In the genomic region with DNA sequence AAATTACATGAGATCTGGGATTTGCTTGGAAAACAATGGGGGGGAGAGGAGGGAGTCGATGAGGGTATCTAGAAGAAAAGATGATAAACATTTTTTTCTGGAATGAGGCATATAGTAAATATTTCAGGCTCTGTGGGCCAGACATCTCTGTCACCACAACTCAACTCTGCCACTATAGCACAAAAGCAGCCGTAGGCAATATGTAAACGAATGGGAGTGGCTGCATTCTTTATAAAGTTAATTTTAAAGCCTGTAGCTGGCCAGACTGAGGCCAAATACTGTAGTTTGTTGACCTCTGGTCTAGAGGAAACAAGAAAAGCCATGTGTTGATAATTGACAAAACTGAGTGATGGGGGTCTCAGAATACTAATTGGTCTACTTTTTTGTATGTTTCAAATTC, we compare ENCODE assay signal across 26 cellular contexts.
"Had no signal": no experiment of that assay in that cellular context is flagged by ENCODE, and none has a peak within 500 bp of the region (broad histone marks: within the 10 kb centered on the region; RNA-seq: fewer than 3 reads in every experiment).

No MANE protein-coding gene starts in this region.

- DNase-seq: activated B cell treated with CpG ODN at 0.5 μM for 24 hours; activated CD4-positive, alpha-beta T cell treated with anti-CD3 and anti-CD28 coated beads for 1 hour; activated CD4-positive, alpha-beta T cell treated with anti-CD3 and anti-CD28 coated beads, Interleukin-2, amount 10 ng/mL, durations not matched to agents 24 days and 14 days; activated CD4-positive, alpha-beta T cell treated with anti-CD3 and anti-CD28 coated beads, Interleukin-2, amount 50 U/mL, for 48 hours; activated CD8-positive, alpha-beta memory T cell treated with anti-CD3 and anti-CD28 coated beads, Interleukin-2, amount 10 ng/mL, durations not matched to agents 7 days and 5 days; activated effector memory CD4-positive, alpha-beta T cell treated with anti-CD3 and anti-CD28 coated beads, Interleukin-2, amount 50 U/mL, for 16 hours; activated naive CD4-positive, alpha-beta T cell treated with Interleukin-2 at 50 U/mL for 16 hours; activated naive CD8-positive, alpha-beta T cell treated with anti-CD3 and anti-CD28 coated beads, Interleukin-2, amount 50 U/mL, for 24 hours; activated T-cell treated with anti-CD3 and anti-CD28 coated beads, Interleukin-2, amount 50 U/mL, for 4 hours; amygdala; caudate nucleus; Kasumi-1; KBM-7; NCI-H1105 treated with DMSO at 0.1 percent for 48 hours; NCI-H1436 treated with DMSO at 0.1 percent for 48 hours; NCI-H187; NCI-H2081; NCI-H510A treated with DMSO at 0.1 percent for 48 hours; NCI-H69; Peyer's patch; SHP77; T-helper 9 cell had no signal

- H3K9me3 ChIP-seq: SJSA1 had no signal

- FAIRE-seq: TTC549 had no signal

- H3K36me3 ChIP-seq: Peyer's patch, SJSA1 had no signal

- H3K27me3 ChIP-seq: Peyer's patch, SJSA1 had no signal

- H3K27ac ChIP-seq: Peyer's patch, SJSA1 had no signal

- H3K4me1 ChIP-seq: Peyer's patch, SJSA1 had no signal

- ATAC-seq: activated CD8-positive, alpha-beta memory T cell treated with anti-CD3 and anti-CD28 coated beads, Interleukin-2, amount 10 ng/mL, durations not matched to agents 7 days and 5 days; activated naive CD4-positive, alpha-beta T cell treated with anti-CD3 and anti-CD28 coated beads, Interleukin-2, amount 50 U/mL, for 72 hours; activated naive CD8-positive, alpha-beta T cell treated with anti-CD3 and anti-CD28 coated beads, Interleukin-2, amount 50 U/mL, for 24 hours; activated T-cell treated with anti-CD3 and anti-CD28 coated beads, Interleukin-2, amount 50 U/mL, for 4 hours; SK-N-SH treated with all-trans-retinoic acid at 6 μM for 48 hours had no signal

- H3K4me3 ChIP-seq: Peyer's patch, SJSA1 had no signal
